ENCODE assay signal across 1 cellular context in genomic region chr20:3204124-3204794, GRCh38.
A peak's percentile ranks its signal among the peaks of the same experiment; 100 is the strongest.
TF ChIP-seq lines count a peak whose summit lies in the region.

DDRGK1 (minus strand) TSS chr20:3204682; CDS start chr20:3204627, 55 bp downstream.

TF ChIP-seq in K562, 482 proteins besides CTCF, POLR2A, EP300 and RAD21 (continued from another document and continues in another):
- peak; percentile 45 for TF ChIP-seq TFAP4 (CRISPR knock-in tag; IDR thresholded peaks at IDR 0.05; ENCODE audit: borderline replicate concordance)
- TF ChIP-seq HCFC1 (IDR thresholded peaks at IDR 0.05; ENCODE audit: low read depth, low read length), result peak; percentile 15; the same call in 1 of the 2 replicates
- 0 out of 2 replicates have a peak, but pooled peaks have one; percentile 34 for TF ChIP-seq CTBP1 (IDR thresholded peaks at IDR 0.05; ENCODE audit: borderline replicate concordance)
- 0 out of 4 replicates have a peak, but pooled peaks of 1 of the 2 experiments have one; percentile 72 for TF ChIP-seq FOXA3 (CRISPR knock-in tag; conservative IDR thresholded peaks at IDR 0.05 in 1 of 2, IDR thresholded peaks at IDR 0.05 in 1 of 2)
- no peak for TF ChIP-seq ID3 (CRISPR knock-in tag; IDR thresholded peaks at IDR 0.05)
- peak; percentile 19; the same call in 1 of the 2 replicates for TF ChIP-seq ID3 (tag; IDR thresholded peaks at IDR 0.05)
- peak; percentile 97 for TF ChIP-seq ZBTB2 (IDR thresholded peaks at IDR 0.05)
- 0 out of 2 replicates have a peak, but pooled peaks have one; percentile 17 for TF ChIP-seq MBD2 (IDR thresholded peaks at IDR 0.05; ENCODE audit: borderline replicate concordance, low read depth)
- TF ChIP-seq ZBTB40 (IDR thresholded peaks at IDR 0.05), result 0 out of 2 replicates have a peak, but pooled peaks have one; percentile 16
- TF ChIP-seq ZBTB40 (CRISPR knock-in tag; IDR thresholded peaks at IDR 0.05), result no peak
- peak; percentile 12; the same call in 1 of the 2 replicates for TF ChIP-seq NFIC (IDR thresholded peaks at IDR 0.05)
- peak; percentile 84 for TF ChIP-seq RBFOX2 (IDR thresholded peaks at IDR 0.05; ENCODE audit: low read depth, low read length)
- TF ChIP-seq THAP7 (CRISPR knock-in tag; IDR thresholded peaks at IDR 0.05), result no peak
- no peak for TF ChIP-seq ATF1 (CRISPR knock-in tag; IDR thresholded peaks at IDR 0.05)
- TF ChIP-seq ATF1 (tag; IDR thresholded peaks at IDR 0.05), result peak; percentile 42; the same call in 1 of the 2 replicates
- peak; percentile 50 for TF ChIP-seq PHF20 (IDR thresholded peaks at IDR 0.05; ENCODE audit: partially characterized antibody)
- TF ChIP-seq CREM (IDR thresholded peaks at IDR 0.05; ENCODE audit: low read depth), result peak; percentile 55
- 0 out of 2 replicates have a peak, but pooled peaks have one; percentile 35 for TF ChIP-seq E2F4 (CRISPR knock-in tag; IDR thresholded peaks at IDR 0.05; ENCODE audit: low read depth)
- no peak for TF ChIP-seq SMAD3 (CRISPR knock-in tag; conservative IDR thresholded peaks at IDR 0.05)
- TF ChIP-seq CCNT2 (IDR thresholded peaks at IDR 0.05; ENCODE audit: borderline replicate concordance, extremely low read depth, insufficient read length, low read depth, low read length), result no peak
- TF ChIP-seq POLR2AphosphoS5 (IDR thresholded peaks at IDR 0.05; ENCODE audit: control insufficient read depth, insufficient read depth, low read depth, low read length), result peak; percentile 65; the same call in 1 of the 2 replicates
- peak; percentile 99 for TF ChIP-seq NRF1 (conservative IDR thresholded peaks at IDR 0.05 in 1 of 2, IDR thresholded peaks at IDR 0.05 in 1 of 2)
- TF ChIP-seq POLR3A (IDR thresholded peaks at IDR 0.05; ENCODE audit: borderline replicate concordance, extremely low read depth, insufficient read depth, insufficient read length), result no peak
- no peak for TF ChIP-seq ZNF699 (CRISPR knock-in tag; IDR thresholded peaks at IDR 0.05; ENCODE audit: insufficient replicate concordance)
- TF ChIP-seq ZNF232 (CRISPR knock-in tag; IDR thresholded peaks at IDR 0.05), result 0 out of 2 replicates have a peak, but pooled peaks have one; percentile 76
- peak; percentile 52; the same call in 1 of the 2 replicates for TF ChIP-seq ZBTB9 (CRISPR knock-in tag; IDR thresholded peaks at IDR 0.05)
- TF ChIP-seq POLR2B (IDR thresholded peaks at IDR 0.05; ENCODE audit: low read depth, partially characterized antibody), result peak; percentile 88
